11 cellular contexts compared by ENCODE assay signal in the genomic region with DNA sequence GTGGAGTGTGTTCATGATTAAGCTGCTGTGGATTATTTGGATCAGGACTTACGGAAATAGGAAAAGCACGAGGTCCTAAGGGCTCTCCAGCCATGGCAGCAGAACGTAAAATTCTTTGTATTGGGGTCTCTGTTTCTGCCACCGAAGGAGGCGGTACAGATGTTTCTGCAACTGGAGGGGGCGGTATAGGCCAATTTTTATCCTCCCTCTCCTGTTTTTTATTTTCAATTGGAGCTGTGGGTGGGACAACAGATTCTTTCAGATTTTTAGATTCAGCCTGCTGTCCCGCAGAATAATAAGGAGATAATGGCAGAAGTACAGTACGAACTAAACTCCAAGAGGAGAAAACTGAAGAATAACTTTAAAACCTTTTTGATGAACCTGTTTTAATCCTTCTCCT. TPM values are rescaled to one million over a fixed set of nuclear protein-coding genes. Genes with fewer than 3 reads are reported as not detected.
"Had no signal": no experiment of that assay in that cellular context is flagged by ENCODE, and none has a peak within 500 bp of the region (broad histone marks: within the 10 kb centered on the region; RNA-seq: fewer than 3 reads in every experiment).

No MANE protein-coding gene starts in this region.

RNA-seq across cellular contexts. Expression of a gene that starts 26.0 kb away (rescaled TPM):
- total RNA-seq: naive thymus-derived CD8-positive, alpha-beta T cell; natural killer cell treated with Interleukin-12 subunit alpha and Interleukin-12 subunit beta and Interleukin-15 and Interleukin-18, amount 100 ng/mL, for 72 hours; neural crest cell; occipital lobe; osteoblast; progenitor cell of endocrine pancreas; pulmonary artery endothelial cell; right atrium auricular region; thyroid gland; vagina had no signal
- polyA plus RNA-seq: naive thymus-derived CD8-positive, alpha-beta T cell; smooth muscle cell had no signal
